ENCODE assay signal across 18 cellular contexts in the genomic region with DNA sequence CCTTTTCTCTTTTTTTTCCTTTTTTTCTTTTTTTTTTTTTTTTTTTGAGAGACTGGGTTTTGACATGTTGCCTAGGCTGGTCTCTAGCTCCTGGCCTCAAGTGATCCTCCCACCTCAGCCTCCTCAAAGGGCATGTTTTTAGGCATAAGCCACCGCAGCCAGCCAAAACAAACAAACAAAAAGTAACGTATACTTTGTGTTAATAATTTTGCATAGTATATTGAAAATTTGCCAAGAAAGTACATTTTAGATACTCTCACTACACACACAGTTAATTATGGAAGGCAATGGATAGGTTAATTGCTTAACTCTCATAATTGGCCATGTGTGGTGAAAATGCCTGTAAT. TPM values are rescaled to one million over a fixed set of nuclear protein-coding genes. Genes with fewer than 3 reads are reported as not detected.
DNase-seq lines count a peak whose midpoint lies in the region; ATAC-seq and TF ChIP-seq lines count a peak whose summit lies in the region.
"Had no signal": no experiment of that assay in that cellular context is flagged by ENCODE, and none has a peak within 500 bp of the region (broad histone marks: within the 10 kb centered on the region; RNA-seq: fewer than 3 reads in every experiment).

No MANE protein-coding gene starts in this region.

- H3K27me3 ChIP-seq in Karpas-422 (ENCODE audit: low read length) (no peaks in the 10 kb centered on the region), endocrine pancreas (ENCODE audit: control insufficient read depth, insufficient read depth, low read length) (no peaks in the 10 kb centered on the region), psoas muscle (ENCODE audit: insufficient read depth in 3 of 3, low read length in 2 of 3) (no peaks in the 10 kb centered on the region)

- no peak for DNase-seq in activated naive CD8-positive, alpha-beta T cell treated with anti-CD3 and anti-CD28 coated beads, Interleukin-2, amount 50 U/mL, for 24 hours
- DNase-seq in Karpas-422 (no peak), psoas muscle (peak in 1 of 2 donors; percentile 5), activated gamma-delta T cell treated with Interleukin-2 at 50 U/mL for 16 hours (no peak), A172 (ENCODE audit: low spot score) (no peak)
- DNase-seq in NK-92 treated with Interleukin-12 subunit alpha and Interleukin-12 subunit beta, amount 100 ng/mL, for 24 hours (lab: John Stamatoyannopoulos, UW) = no peak
- DNase-seq: cerebellar nuclear complex; effector memory CD4-positive, alpha-beta T cell; glutamatergic neuron; HFFc6; NCI-H1436 treated with DMSO at 0.1 percent for 48 hours; NCI-H82; stimulated activated CD4-positive, alpha-beta T cell treated with anti-CD3 and anti-CD28 coated beads, Interleukin-4, amount 100 ng/mL, for 24 hours had no signal

- H3K9me2 ChIP-seq in Karpas-422 (replicated peaks; ENCODE audit: insufficient read depth, low read length) = no peaks in the 10 kb centered on the region

- no peaks in the 10 kb centered on the region for H3K9me3 ChIP-seq in Karpas-422 (ENCODE audit: low read length)
- H3K9me3 ChIP-seq in endocrine pancreas (ENCODE audit: control insufficient read depth, low read length) = no peaks in the 10 kb centered on the region
- H3K9me3 ChIP-seq in psoas muscle = no peaks in the 10 kb centered on the region
- H3K9me3 ChIP-seq: lower lobe of right lung had no signal

- H3K36me3 ChIP-seq in Karpas-422 (ENCODE audit: insufficient read depth, low read length) (no peaks in the 10 kb centered on the region; the same call in 1 of the 2 replicates), endocrine pancreas (ENCODE audit: control insufficient read depth, insufficient read depth, low read length) (no peaks in the 10 kb centered on the region), psoas muscle (ENCODE audit: insufficient read depth in 1 of 2, low read depth in 1 of 2) (no peaks in the 10 kb centered on the region)
- H3K36me3 ChIP-seq: lower lobe of right lung had no signal

- peaks cover 21% of the 10 kb centered on the region for H3K4me1 Mint-ChIP-seq in activated naive CD8-positive, alpha-beta T cell (ENCODE audit: low read depth)
- peaks cover 46% of the 10 kb centered on the region for H3K4me1 Mint-ChIP-seq in activated naive CD8-positive, alpha-beta T cell treated with anti-CD3 and anti-CD28 coated beads, Interleukin-2, amount 50 U/mL, for 24 hours

- H3K4me2 ChIP-seq in Karpas-422 (ENCODE audit: low read depth, low read length, poor library complexity, severe bottlenecking) = peak overlapping the region; percentile 79

- 59 to 69% (median 63%) methylated on average over 2 of the region's 2 CpGs for WGBS in psoas muscle, 3 donors

- peaks cover 19% of the 10 kb centered on the region for H3K4me1 ChIP-seq in Karpas-422 (ENCODE audit: low read length)
- H3K4me1 ChIP-seq in endocrine pancreas (ENCODE audit: control insufficient read depth, insufficient read depth, low read length) = no peaks in the 10 kb centered on the region
- peaks cover 33% of the 10 kb centered on the region for H3K4me1 ChIP-seq in psoas muscle

- no peak overlapping the region for H2AFZ ChIP-seq in Karpas-422 (ENCODE audit: low read length)

- H4K20me1 ChIP-seq in Karpas-422 (ENCODE audit: insufficient read depth, low read depth, low read length) = peaks cover 21% of the 10 kb centered on the region

- H3K4me3 ChIP-seq in Karpas-422 (ENCODE audit: low read length) = peak overlapping the region; percentile 73; the same call in 1 of the 2 replicates
- peak overlapping the region; percentile 52 for H3K4me3 ChIP-seq in endocrine pancreas (ENCODE audit: control insufficient read depth, insufficient read depth, low read length)
- H3K4me3 ChIP-seq in psoas muscle = no peak overlapping the region

- ATAC-seq in activated naive CD8-positive, alpha-beta T cell treated with anti-CD3 and anti-CD28 coated beads, Interleukin-2, amount 50 U/mL, for 24 hours = no peak
- ATAC-seq in psoas muscle = no peak
- ATAC-seq: lower lobe of right lung had no signal

- no peaks in the 10 kb centered on the region for H3K9me3 Mint-ChIP-seq in activated naive CD8-positive, alpha-beta T cell (ENCODE audit: low read depth)
- H3K9me3 Mint-ChIP-seq in activated naive CD8-positive, alpha-beta T cell treated with anti-CD3 and anti-CD28 coated beads, Interleukin-2, amount 50 U/mL, for 24 hours = peaks cover 9% of the 10 kb centered on the region

- intact Hi-C loops in psoas muscle (cut with DNase I) = loop anchor here in 1 of 2 donors (2.0 kb wide), 1 partner anchor 20 kb away; no protein-coding TSS in a partner anchor

- H3K4me3 Mint-ChIP-seq in activated naive CD8-positive, alpha-beta T cell = peak overlapping the region; percentile 23
- no peak overlapping the region for H3K4me3 Mint-ChIP-seq in activated naive CD8-positive, alpha-beta T cell treated with anti-CD3 and anti-CD28 coated beads, Interleukin-2, amount 50 U/mL, for 24 hours

- H3K27me3 Mint-ChIP-seq in activated naive CD8-positive, alpha-beta T cell = no peaks in the 10 kb centered on the region
- no peaks in the 10 kb centered on the region for H3K27me3 Mint-ChIP-seq in activated naive CD8-positive, alpha-beta T cell treated with anti-CD3 and anti-CD28 coated beads, Interleukin-2, amount 50 U/mL, for 24 hours

- peaks cover 4% of the 10 kb centered on the region for H3K36me3 Mint-ChIP-seq in activated naive CD8-positive, alpha-beta T cell
- peaks cover 3% of the 10 kb centered on the region for H3K36me3 Mint-ChIP-seq in activated naive CD8-positive, alpha-beta T cell treated with anti-CD3 and anti-CD28 coated beads, Interleukin-2, amount 50 U/mL, for 24 hours (ENCODE audit: low read depth)

- H3K27ac ChIP-seq in Karpas-422 (ENCODE audit: low read length) (no peak overlapping the region), psoas muscle (peak overlapping the region; percentile 100)

- H3K9ac ChIP-seq in Karpas-422 (ENCODE audit: low read length) (peak overlapping the region; percentile 79; the same call in 1 of the 2 replicates), endocrine pancreas (ENCODE audit: control insufficient read depth, insufficient read depth, low read length) (no peak overlapping the region)

- TF ChIP-seq CTCF in psoas muscle (IDR thresholded peaks at IDR 0.05) = no peak

- no peak overlapping the region for H3K27ac Mint-ChIP-seq in activated naive CD8-positive, alpha-beta T cell
- no peak overlapping the region for H3K27ac Mint-ChIP-seq in activated naive CD8-positive, alpha-beta T cell treated with anti-CD3 and anti-CD28 coated beads, Interleukin-2, amount 50 U/mL, for 24 hours
- H3K27ac Mint-ChIP-seq: HFFc6 had no signal

- peaks cover 34% of the 10 kb centered on the region for H3K79me2 ChIP-seq in Karpas-422 (ENCODE audit: low read length)

RNA-seq across cellular contexts. Expression of a gene that starts 1.6 kb away (rescaled TPM):
- total RNA-seq in Karpas-422 (2014; rRNA removed; shearing (Covaris generic); ENCODE audit: low replicate concordance) = 23.7 and 42.9 TPM in 2 replicates
- total RNA-seq in psoas muscle = 100 to 1,000 TPM in 1 of 4 donors, 10 to 100 TPM in 3; 77.1 to 130 (median 82.2) TPM
- polyA plus RNA-seq in psoas muscle = 10 to 100 TPM; 43.9 to 59.9 (median 56.9) TPM
- total RNA-seq in A172 (2014; rRNA removed; shearing (Covaris generic)) = 3.1 and 8.0 TPM in 2 replicates

RNA-seq across cellular contexts. Expression of a gene that starts 24.5 kb away (rescaled TPM):
- 10.1 and 31.2 TPM in 2 replicates for total RNA-seq in Karpas-422 (2014; rRNA removed; shearing (Covaris generic); ENCODE audit: low replicate concordance)
- total RNA-seq in psoas muscle = 10 to 100 TPM; 47.7 to 56.0 (median 52.2) TPM
- 10 to 100 TPM; 32.8 to 55.6 (median 48.9) TPM for polyA plus RNA-seq in psoas muscle
- 53.3 and 80.8 TPM in 2 replicates for total RNA-seq in A172 (2014; rRNA removed; shearing (Covaris generic))

RNA-seq across cellular contexts. Expression of a gene that starts 24.6 kb away (rescaled TPM):
- not detected in 2 replicates for total RNA-seq in Karpas-422 (2014; rRNA removed; shearing (Covaris generic); ENCODE audit: low replicate concordance)
- 100 to 1,000 TPM in 1 of 4 donors, 10 to 100 TPM in 3; 10.7 to 118 (median 44.7) TPM for total RNA-seq in psoas muscle
- 100 to 1,000 TPM in 1 of 3 donors, 10 to 100 TPM in 2; 17.2 to 235 (median 19.1) TPM for polyA plus RNA-seq in psoas muscle
- not detected in 2 replicates for total RNA-seq in A172 (2014; rRNA removed; shearing (Covaris generic))
- total RNA-seq: HT1080 had no signal

RNA-seq across cellular contexts. Expression of a gene that starts 45.5 kb away (rescaled TPM):
- total RNA-seq in Karpas-422 (2014; rRNA removed; shearing (Covaris generic); ENCODE audit: low replicate concordance) = 1.2 TPM in 1 of 2 replicates, not detected in the other
- total RNA-seq in psoas muscle = 10 to 100 TPM in 2 of 4 donors, 1 to 10 TPM in 2; 7.1 to 14.2 (median 9.7) TPM
- 1 to 10 TPM; 5.1 to 9.4 (median 7.7) TPM for polyA plus RNA-seq in psoas muscle
- total RNA-seq in A172 (2014; rRNA removed; shearing (Covaris generic)) = 1.0 and 1.2 TPM in 2 replicates
- total RNA-seq: HT1080, osteoblast had no signal

RNA-seq across cellular contexts. Expression of a gene that starts 56.2 kb away (rescaled TPM):
- 34.4 and 94.9 TPM in 2 replicates for total RNA-seq in Karpas-422 (2014; rRNA removed; shearing (Covaris generic); ENCODE audit: low replicate concordance)
- 10 to 100 TPM; 73.2 to 92.2 (median 84.1) TPM for total RNA-seq in psoas muscle
- 100 to 1,000 TPM in 2 of 3 donors, 10 to 100 TPM in 1; 53.2 to 146 (median 118) TPM for polyA plus RNA-seq in psoas muscle
- total RNA-seq in A172 (2014; rRNA removed; shearing (Covaris generic)) = 97.9 and 102 TPM in 2 replicates

Comparison
In these comparisons a context has a peak if more than half of its experiments do, and no peak if none do; other contexts are left out.
1. RNA of a gene that starts 24.6 kb away (total RNA-seq): 10.7 to 118 TPM in psoas muscle; not detected in Karpas-422 and not detected in A172; every median in the first group is over 10 times any median in the second.